In genomic region chr22:44455151-44455962, GRCh38 we compare ENCODE assay signal across 8 cellular contexts. TPM values are rescaled to one million over a fixed set of nuclear protein-coding genes. Genes with fewer than 3 reads are reported as not detected.
DNase-seq lines count a peak whose midpoint lies in the region; ATAC-seq and TF ChIP-seq lines count a peak whose summit lies in the region.

No MANE protein-coding gene starts in this region.

- peaks cover 1% of the 10 kb centered on the region for H3K4me1 ChIP-seq in osteoblast (ENCODE audit: insufficient read depth, low read length)
- no peaks in the 10 kb centered on the region for H3K4me1 ChIP-seq in tibial artery

- H3K27ac ChIP-seq in osteoblast (ENCODE audit: low read depth, low read length) (no peak overlapping the region), tibial artery (no peak overlapping the region)

- no peak for ATAC-seq in sciatic nerve
- no peak for ATAC-seq in HG03196 (IDR thresholded peaks at IDR 0.05; ENCODE audit: unreplicated experiment)

- H3K4me3 ChIP-seq in osteoblast (ENCODE audit: insufficient read depth, low read length): no peak overlapping the region
- H3K4me3 ChIP-seq in tibial artery: no peak overlapping the region

- H4K20me1 ChIP-seq in osteoblast (ENCODE audit: insufficient read depth, low read length): no peaks in the 10 kb centered on the region

- no peaks in the 10 kb centered on the region for H3K9me3 ChIP-seq in osteoblast (ENCODE audit: low read depth, low read length)
- H3K9me3 ChIP-seq in tibial artery: no peaks in the 10 kb centered on the region

- DNase-seq in DMS153 treated with DMSO at 0.1 percent for 48 hours (lab: John Stamatoyannopoulos, UW; ENCODE audit: unreplicated experiment): peak; percentile 47
- DNase-seq in NCI-H526 treated with DMSO at 0.1 percent for 48 hours (lab: John Stamatoyannopoulos, UW): peak; percentile 63
- peak; percentile 42 to 57 for DNase-seq in activated T-helper 1 cell treated with anti-CD3 and anti-CD28 coated beads, Interleukin-2, amount 50 U/mL, for 16 hours (ENCODE audit: low read depth in 1 of 2, low spot score in 1 of 2)
- peak; percentile 45 for DNase-seq in sciatic nerve (ENCODE audit: low spot score)
- no peak for DNase-seq in osteoblast (ENCODE audit: insufficient read length, low spot score, missing footprints)
- no peak for DNase-seq in posterior vena cava (ENCODE audit: low spot score)
- no peak for DNase-seq in tibial artery

- H3K27me3 ChIP-seq in osteoblast (ENCODE audit: insufficient read depth, low read length) (no peaks in the 10 kb centered on the region), tibial artery (no peaks in the 10 kb centered on the region)

- H3K79me2 ChIP-seq in osteoblast (ENCODE audit: insufficient read depth, low read length): no peaks in the 10 kb centered on the region

- intact Hi-C loops in sciatic nerve (cut with DNase I): no loop called here
- intact Hi-C loops in posterior vena cava (cut with DNase I): no loop called here
- intact Hi-C loops in tibial artery (cut with DNase I; ENCODE audit: low total_unique reads): no loop called here

- H3K4me2 ChIP-seq in osteoblast (ENCODE audit: insufficient read depth, low read length): no peak overlapping the region

- H2AFZ ChIP-seq in osteoblast (ENCODE audit: low read length): no peak overlapping the region

- H3K36me3 ChIP-seq in osteoblast (ENCODE audit: insufficient read depth, low read length): no peaks in the 10 kb centered on the region
- H3K36me3 ChIP-seq in tibial artery: no peaks in the 10 kb centered on the region

- TF ChIP-seq CTCF in osteoblast (IDR thresholded peaks at IDR 0.05; ENCODE audit: extremely low read depth, low read depth, low read length): no peak
- TF ChIP-seq CTCF in tibial artery (IDR thresholded peaks at IDR 0.05): no peak

RNA-seq across cellular contexts. Expression of gene RTL6, which starts 42.7 kb away (rescaled TPM):
- total RNA-seq in sciatic nerve (21.1 TPM), osteoblast (26.5 and 30.4 TPM in 2 replicates), posterior vena cava (10 to 100 TPM; 18.2 to 21.1 TPM)

Comparison
In these comparisons a context has a peak if more than half of its experiments do, and no peak if none do; other contexts are left out.
1. DNase-seq: peak in DMS153 treated with DMSO at 0.1 percent for 48 hours (single experiment), NCI-H526 treated with DMSO at 0.1 percent for 48 hours (single experiment), activated T-helper 1 cell treated with anti-CD3 and anti-CD28 coated beads, Interleukin-2, amount 50 U/mL, for 16 hours (2 of 2) and sciatic nerve (single experiment); none in osteoblast (single experiment), posterior vena cava (single experiment) and tibial artery (0 of 2).